Comparison of ENCODE assay signal across 8 cellular contexts in the genomic region with DNA sequence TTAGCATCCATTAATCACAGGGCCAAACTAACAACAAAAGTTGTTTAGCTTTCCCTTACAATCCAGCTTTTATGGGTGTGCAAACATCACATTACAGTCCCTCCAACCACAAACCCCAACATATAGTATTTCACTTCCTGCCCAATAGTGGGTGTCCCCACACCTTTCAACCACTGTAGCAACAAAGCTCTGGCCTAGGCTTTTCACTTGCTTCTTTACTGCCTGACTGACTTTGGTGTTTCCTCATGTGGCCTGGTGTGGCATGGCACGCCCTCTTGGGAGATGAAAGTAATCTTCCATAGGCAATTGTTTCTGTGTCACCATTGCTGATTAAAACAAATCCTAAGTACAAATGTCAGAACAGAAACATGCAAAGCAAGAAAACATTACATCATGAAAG. TPM values are rescaled to one million over a fixed set of nuclear protein-coding genes. Genes with fewer than 3 reads are reported as not detected.
A peak's percentile ranks its signal among the peaks of the same experiment; 100 is the strongest.
DNase-seq lines count a peak whose midpoint lies in the region; ATAC-seq and TF ChIP-seq lines count a peak whose summit lies in the region.

No MANE protein-coding gene starts in this region.

- DNase-seq in NAMALWA (ENCODE audit: low spot score) (peak; percentile 63), cortex of kidney (lab: John Stamatoyannopoulos, UW) (no peak), DMS 273 (lab: John Stamatoyannopoulos, UW; ENCODE audit: unreplicated experiment) (no peak), mesothelial cell of epicardium (ENCODE audit: low spot score in 2 of 2, unreplicated experiment in 2 of 2) (no peak), trophoblast cell (no peak)
- peak; percentile 17 for DNase-seq in effector CD4-positive, alpha-beta T cell

- H2AFZ ChIP-seq in trophoblast cell (ENCODE audit: insufficient read depth, low read length, poor library complexity): no peak overlapping the region

- no peaks in the 10 kb centered on the region for H3K79me2 ChIP-seq in trophoblast cell (ENCODE audit: control insufficient read depth, insufficient read depth, low read length, poor library complexity)

- H3K79me1 ChIP-seq in trophoblast cell (ENCODE audit: low read length): no peaks in the 10 kb centered on the region

- H3K4me2 ChIP-seq in trophoblast cell (ENCODE audit: low read length): no peak overlapping the region

- peaks cover 8 to 16% of the 10 kb centered on the region in 2 experiments for H3K36me3 ChIP-seq in trophoblast cell (ENCODE audit: control insufficient read depth in 1 of 2, insufficient read depth in 2 of 2, low read length in 2 of 2)

- H2BK12ac ChIP-seq in trophoblast cell (ENCODE audit: low read length): no peak overlapping the region

- no peak for TF ChIP-seq CTCF in mesothelial cell of epicardium (IDR thresholded peaks at IDR 0.05; ENCODE audit: unreplicated experiment)

- no peak overlapping the region for H2AK5ac ChIP-seq in trophoblast cell (ENCODE audit: low read length)

- no peak overlapping the region for H3K23ac ChIP-seq in trophoblast cell (ENCODE audit: low read length)

- no peak overlapping the region for H4K91ac ChIP-seq in trophoblast cell (ENCODE audit: low read depth, low read length)

- H3K36me3 Mint-ChIP-seq in mesothelial cell of epicardium: peaks cover 3% of the 10 kb centered on the region

- H3K27me3 Mint-ChIP-seq in mesothelial cell of epicardium (ENCODE audit: low read depth): no peaks in the 10 kb centered on the region

- no peak overlapping the region for H3K14ac ChIP-seq in trophoblast cell (ENCODE audit: low read length)

- H3K27ac Mint-ChIP-seq in mesothelial cell of epicardium: no peak overlapping the region

- H3K4me3 Mint-ChIP-seq in mesothelial cell of epicardium: no peak overlapping the region

- WGBS in trophoblast cell (ENCODE audit: extremely low coverage, insufficient coverage, insufficient read length): no CpG with 5 or more reads among the region's 1 CpG

- H3K9me3 ChIP-seq in trophoblast cell (ENCODE audit: insufficient read depth, low read depth, low read length): no peaks in the 10 kb centered on the region

- H3K9ac ChIP-seq in trophoblast cell (ENCODE audit: low read length): no peak overlapping the region

- no peak overlapping the region for H3K4ac ChIP-seq in trophoblast cell (ENCODE audit: low read depth, low read length)

- H3K4me1 Mint-ChIP-seq in mesothelial cell of epicardium: peaks cover 5% of the 10 kb centered on the region

- H3K27ac ChIP-seq in trophoblast cell (ENCODE audit: low read depth, low read length): no peak overlapping the region

- no peak overlapping the region for H4K12ac ChIP-seq in trophoblast cell (ENCODE audit: low read depth, low read length)

- no peak overlapping the region for H3K18ac ChIP-seq in trophoblast cell (ENCODE audit: low read length)

- no peaks in the 10 kb centered on the region for H3K9me3 Mint-ChIP-seq in mesothelial cell of epicardium

- no peak overlapping the region for H3K4me3 ChIP-seq in trophoblast cell (ENCODE audit: low read depth, low read length)

- no peak overlapping the region for H2BK5ac ChIP-seq in trophoblast cell (ENCODE audit: low read depth, low read length, poor library complexity)

- no peak overlapping the region for H4K8ac ChIP-seq in trophoblast cell (ENCODE audit: low read depth, low read length)

- ATAC-seq in GM18907 (IDR thresholded peaks at IDR 0.05; ENCODE audit: unreplicated experiment) (peak; percentile 95), HG02571 (IDR thresholded peaks at IDR 0.05; ENCODE audit: unreplicated experiment) (peak; percentile 90)

- H2BK120ac ChIP-seq in trophoblast cell (ENCODE audit: insufficient read depth, low read length, poor library complexity): no peak overlapping the region

- H3K27me3 ChIP-seq in trophoblast cell (ENCODE audit: insufficient read depth, low read length): no peaks in the 10 kb centered on the region

- H3K4me1 ChIP-seq in trophoblast cell (ENCODE audit: control insufficient read depth in 1 of 2, insufficient read depth in 2 of 2, low read length in 2 of 2): no peaks in the 10 kb centered on the region

RNA-seq across cellular contexts. Expression of a gene that starts 9.2 kb away (rescaled TPM):
- 51.0 to 58.1 TPM (median 54.8 TPM) in 3 replicates for total RNA-seq in mesothelial cell of epicardium
- 30.2 and 31.8 TPM in 2 replicates for polyA plus RNA-seq in trophoblast cell (2013)

RNA-seq across cellular contexts. Expression of a gene that starts 46.3 kb away (rescaled TPM):
- total RNA-seq in mesothelial cell of epicardium: 10.2 to 11.4 TPM (median 11.3 TPM) in 3 replicates
- polyA plus RNA-seq in trophoblast cell (2013): 11.1 and 11.5 TPM in 2 replicates

RNA-seq across cellular contexts. Expression of a gene that starts 46.4 kb away (rescaled TPM):
- total RNA-seq in mesothelial cell of epicardium: 12.1 to 13.2 TPM (median 12.6 TPM) in 3 replicates
- polyA plus RNA-seq in trophoblast cell (2013): 23.7 and 24.2 TPM in 2 replicates

RNA-seq across cellular contexts. Expression of a gene that starts 57.1 kb away (rescaled TPM):
- total RNA-seq in mesothelial cell of epicardium: 75.4 to 89.5 TPM (median 78.8 TPM) in 3 replicates
- polyA plus RNA-seq in trophoblast cell (2013): 8.0 and 8.7 TPM in 2 replicates

Comparison
In these comparisons a context has a peak if more than half of its experiments do, and no peak if none do; other contexts are left out.
1. DNase-seq: peak in NAMALWA (single experiment) and effector CD4-positive, alpha-beta T cell (single experiment); none in cortex of kidney (single experiment), DMS 273 (single experiment), mesothelial cell of epicardium (0 of 2) and trophoblast cell (0 of 2).